Comparison of ENCODE assay signal across 1 cellular context in the genomic region with DNA sequence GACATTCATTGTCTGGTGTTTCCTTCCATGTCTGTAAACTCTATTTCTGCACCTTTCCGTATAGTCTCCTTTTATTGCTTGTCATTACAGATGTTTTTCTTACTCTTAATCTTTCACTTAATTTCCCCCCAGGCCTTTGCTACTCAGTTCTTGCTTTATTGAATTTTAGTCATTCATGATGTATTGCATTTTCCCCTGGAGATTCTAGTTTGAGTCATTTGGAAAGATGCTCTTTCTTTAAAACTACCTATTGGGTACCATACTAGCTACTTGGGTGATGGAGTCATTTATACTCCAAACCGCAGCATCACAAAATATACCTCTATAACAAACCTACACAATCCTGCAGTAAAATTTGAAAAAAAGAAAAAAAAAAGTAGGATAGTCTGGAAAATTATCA.
TF ChIP-seq lines count a peak whose summit lies in the region.

No MANE protein-coding gene starts in this region.

TF ChIP-seq in SK-N-SH treated with all-trans-retinoic acid at 6 μM for 48 hours, 23 proteins besides CTCF, POLR2A, EP300 and RAD21 (continued from another document):
- TF ChIP-seq, protein P1, sequence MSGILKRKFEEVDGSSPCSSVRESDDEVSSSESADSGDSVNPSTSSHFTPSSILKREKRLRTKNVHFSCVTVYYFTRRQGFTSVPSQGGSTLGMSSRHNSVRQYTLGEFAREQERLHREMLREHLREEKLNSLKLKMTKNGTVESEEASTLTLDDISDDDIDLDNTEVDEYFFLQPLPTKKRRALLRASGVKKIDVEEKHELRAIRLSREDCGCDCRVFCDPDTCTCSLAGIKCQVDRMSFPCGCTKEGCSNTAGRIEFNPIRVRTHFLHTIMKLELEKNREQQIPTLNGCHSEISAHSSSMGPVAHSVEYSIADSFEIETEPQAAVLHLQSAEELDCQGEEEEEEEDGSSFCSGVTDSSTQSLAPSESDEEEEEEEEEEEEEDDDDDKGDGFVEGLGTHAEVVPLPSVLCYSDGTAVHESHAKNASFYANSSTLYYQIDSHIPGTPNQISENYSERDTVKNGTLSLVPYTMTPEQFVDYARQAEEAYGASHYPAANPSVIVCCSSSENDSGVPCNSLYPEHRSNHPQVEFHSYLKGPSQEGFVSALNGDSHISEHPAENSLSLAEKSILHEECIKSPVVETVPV (CRISPR knock-in tag; IDR thresholded peaks at IDR 0.05): no peak
- TF ChIP-seq, protein P2, sequence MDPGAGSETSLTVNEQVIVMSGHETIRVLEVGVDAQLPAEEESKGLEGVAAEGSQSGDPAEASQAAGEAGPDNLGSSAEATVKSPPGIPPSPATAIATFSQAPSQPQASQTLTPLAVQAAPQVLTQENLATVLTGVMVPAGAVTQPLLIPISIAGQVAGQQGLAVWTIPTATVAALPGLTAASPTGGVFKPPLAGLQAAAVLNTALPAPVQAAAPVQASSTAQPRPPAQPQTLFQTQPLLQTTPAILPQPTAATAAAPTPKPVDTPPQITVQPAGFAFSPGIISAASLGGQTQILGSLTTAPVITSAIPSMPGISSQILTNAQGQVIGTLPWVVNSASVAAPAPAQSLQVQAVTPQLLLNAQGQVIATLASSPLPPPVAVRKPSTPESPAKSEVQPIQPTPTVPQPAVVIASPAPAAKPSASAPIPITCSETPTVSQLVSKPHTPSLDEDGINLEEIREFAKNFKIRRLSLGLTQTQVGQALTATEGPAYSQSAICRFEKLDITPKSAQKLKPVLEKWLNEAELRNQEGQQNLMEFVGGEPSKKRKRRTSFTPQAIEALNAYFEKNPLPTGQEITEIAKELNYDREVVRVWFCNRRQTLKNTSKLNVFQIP (CRISPR knock-in tag; IDR thresholded peaks at IDR 0.05; ENCODE audit: borderline replicate concordance, low read depth): no peak
- TF ChIP-seq ESRRG (CRISPR knock-in tag; IDR thresholded peaks at IDR 0.05) (no peak), ZC3H10 (CRISPR knock-in tag; IDR thresholded peaks at IDR 0.05) (no peak), ZNF8 (CRISPR knock-in tag; IDR thresholded peaks at IDR 0.05) (no peak)
